8 cellular contexts compared by ENCODE assay signal in genomic region chr11:57493507-57494503, GRCh38. TPM values are rescaled to one million over a fixed set of nuclear protein-coding genes. Genes with fewer than 3 reads are reported as not detected.
A peak's percentile ranks its signal among the peaks of the same experiment; 100 is the strongest.
DNase-seq lines count a peak whose midpoint lies in the region; ATAC-seq and TF ChIP-seq lines count a peak whose summit lies in the region.

No MANE protein-coding gene starts in this region.

- H3K4me3 Mint-ChIP-seq in mesothelial cell of epicardium = no peak overlapping the region

- no peaks in the 10 kb centered on the region for H3K36me3 Mint-ChIP-seq in mesothelial cell of epicardium

- no peaks in the 10 kb centered on the region for H3K9me3 Mint-ChIP-seq in mesothelial cell of epicardium

- no peaks in the 10 kb centered on the region for H3K27me3 Mint-ChIP-seq in mesothelial cell of epicardium (ENCODE audit: low read depth)

- peak overlapping the region; percentile 6 for H3K27ac Mint-ChIP-seq in mesothelial cell of epicardium

- peak; percentile 76 for ATAC-seq in GM21423 (IDR thresholded peaks at IDR 0.05; ENCODE audit: unreplicated experiment)
- ATAC-seq in activated CD4-positive, CD25-positive, alpha-beta regulatory T cell treated with anti-CD3 and anti-CD28 coated beads, Interleukin-2, amount 50 U/mL, for 24 hours = peak; percentile 80 to 87
- no peak for ATAC-seq in HG03521 (IDR thresholded peaks at IDR 0.05; ENCODE audit: unreplicated experiment)

- H3K4me1 Mint-ChIP-seq in mesothelial cell of epicardium = peaks cover 4% of the 10 kb centered on the region

- peak; percentile 49 for DNase-seq in COR-L47 (lab: John Stamatoyannopoulos, UW)
- peak; percentile 56 for DNase-seq in cerebellar cortex (ENCODE audit: low spot score)
- DNase-seq in mesothelial cell of epicardium (ENCODE audit: low spot score in 2 of 2, unreplicated experiment in 2 of 2) = peak in 1 of 2 experiments; percentile 85
- peak; percentile 39 to 65 for DNase-seq in stimulated activated CD8-positive, alpha-beta memory T cell treated with anti-CD3 and anti-CD28 coated beads, Interleukin-7, amount 100 ng/mL, for 48 hours (ENCODE audit: extremely low read depth in 1 of 2, low read depth in 1 of 2)

- TF ChIP-seq CTCF in LNCAP (IDR thresholded peaks at IDR 0.05) (peak; percentile 95), mesothelial cell of epicardium (IDR thresholded peaks at IDR 0.05; ENCODE audit: unreplicated experiment) (peak; percentile 87)

RNA-seq across cellular contexts. Expression of gene SLC43A1, which starts 21.7 kb away (rescaled TPM):
- total RNA-seq in mesothelial cell of epicardium = 2.1 to 3.3 TPM (median 2.8 TPM) in 3 replicates

RNA-seq across cellular contexts. Expression of gene RTN4RL2, which starts 33.5 kb away (rescaled TPM):
- 0.38 to 0.63 TPM (median 0.53 TPM) in 3 replicates for total RNA-seq in mesothelial cell of epicardium

RNA-seq across cellular contexts. Expression of gene TIMM10, which starts 36.7 kb away (rescaled TPM):
- total RNA-seq in mesothelial cell of epicardium = 41.7 to 46.3 TPM (median 44.0 TPM) in 3 replicates

RNA-seq across cellular contexts. Expression of gene SMTNL1, which starts 43.6 kb away (rescaled TPM):
- not detected in 3 replicates for total RNA-seq in mesothelial cell of epicardium
